ENCODE assay signal across 33 cellular contexts in the genomic region with DNA sequence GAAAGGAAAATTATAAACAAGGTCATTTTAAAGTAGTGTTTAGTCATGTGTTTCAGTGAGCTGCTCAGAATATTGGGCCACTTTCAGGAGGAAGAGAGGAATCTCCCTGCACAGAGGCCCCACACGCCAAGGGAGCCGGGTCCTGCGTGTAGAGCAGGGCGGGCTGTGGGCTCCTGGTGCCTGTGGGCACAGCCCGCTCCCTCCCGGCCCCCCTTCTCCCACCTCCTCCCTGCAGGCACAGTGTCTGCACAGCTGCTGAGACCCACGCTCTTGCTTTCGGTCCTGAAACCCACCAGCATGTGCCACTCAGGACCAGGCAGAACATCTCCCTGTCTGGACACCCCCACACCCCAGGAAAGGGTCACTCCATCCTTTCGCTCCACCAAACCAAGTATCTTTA.
"Had no signal": no experiment of that assay in that cellular context is flagged by ENCODE, and none has a peak within 500 bp of the region (broad histone marks: within the 10 kb centered on the region; RNA-seq: fewer than 3 reads in every experiment).

No MANE protein-coding gene starts in this region.

- DNase-seq: Karpas-422, Kasumi-1, MG63, MM.1S, MV-4-11, NCI-H1048, NCI-H1092, NCI-H1092 treated with DMSO at 0.1 percent for 48 hours, NCI-H1105, NCI-H1105 treated with DMSO at 0.1 percent for 48 hours, NCI-H1417 treated with DMSO at 0.1 percent for 48 hours, NCI-H1436, NCI-H1436 treated with DMSO at 0.1 percent for 48 hours, NCI-H146, NCI-H1694, NCI-H1694 treated with DMSO at 0.1 percent for 48 hours, NCI-H187, NCI-H187 treated with DMSO at 0.1 percent for 48 hours, NCI-H1930, NCI-H2029, NCI-H2029 treated with DMSO at 0.1 percent for 48 hours, NCI-H2081, NCI-H2081 treated with DMSO at 0.1 percent for 48 hours, NCI-H2107, NCI-H2171, NCI-H2171 treated with DMSO at 0.1 percent for 48 hours, NCI-H2227 treated with DMSO at 0.1 percent for 48 hours, NCI-H226, NCI-H345, NCI-H446, NCI-H446 treated with DMSO at 0.1 percent for 48 hours, NCI-H510A, NCI-H510A treated with DMSO at 0.1 percent for 48 hours had no signal

- H3K36me3 ChIP-seq: MG63 had no signal

- H3K27me3 ChIP-seq: MG63 had no signal

- H3K4me3 ChIP-seq: MG63 had no signal

- H3K9me3 ChIP-seq: MG63 had no signal
